ENCODE assay signal across 8 cellular contexts in the genomic region with DNA sequence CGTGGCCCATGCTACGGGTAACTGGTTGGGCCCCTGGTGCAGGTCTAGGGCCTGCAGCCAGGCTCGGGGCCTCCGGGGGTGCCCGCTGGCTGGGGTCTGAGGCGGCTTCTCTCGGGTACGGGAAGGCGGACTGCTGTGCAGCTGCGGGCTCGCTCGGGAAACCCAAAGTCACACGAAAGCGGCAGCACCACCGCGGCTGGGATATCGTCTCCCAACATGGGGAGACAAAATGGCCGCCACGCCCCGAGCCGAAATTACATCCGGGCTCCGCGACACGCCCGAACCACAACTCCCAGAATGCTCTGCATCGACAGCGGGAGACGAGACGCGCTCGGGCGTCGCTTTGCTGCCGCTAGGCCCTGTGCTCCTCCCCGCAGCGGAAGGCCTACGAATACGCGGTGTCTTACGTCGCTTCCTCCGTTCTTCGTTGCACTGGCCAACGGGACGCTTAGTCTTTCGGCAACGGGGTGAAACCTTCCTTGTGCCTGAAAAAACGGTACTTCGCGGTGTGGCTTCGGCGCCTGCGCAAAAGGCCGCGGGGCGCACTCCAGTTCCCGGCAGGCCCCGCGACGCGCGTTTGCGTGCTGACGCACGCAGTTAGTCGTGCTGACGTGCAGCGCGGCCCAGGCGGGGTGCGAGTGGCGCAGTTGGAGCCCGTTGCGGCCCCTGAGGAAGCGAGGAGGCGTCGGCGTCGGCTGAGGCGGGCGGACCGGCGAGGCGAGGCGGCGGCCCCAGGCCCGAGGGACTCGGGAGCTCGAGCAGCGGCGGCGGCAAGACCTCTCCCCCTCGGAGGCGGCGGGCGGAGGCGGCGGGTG. TPM values are rescaled to one million over a fixed set of nuclear protein-coding genes. Genes with fewer than 3 reads are reported as not detected.
A peak's percentile ranks its signal among the peaks of the same experiment; 100 is the strongest.
DNase-seq lines count a peak whose midpoint lies in the region; ATAC-seq and TF ChIP-seq lines count a peak whose summit lies in the region.

Gene SRRM2 (plus strand): TSS at position 604 of the 815 bp plus-strand sequence. CDS start 3,727 bp downstream, outside the sequence.

- ATAC-seq in GM21619 (IDR thresholded peaks at IDR 0.05; ENCODE audit: unreplicated experiment): peak; percentile 81

- peak within 1 kb of the TSS; percentile 57 for H3K4me3 ChIP-seq in epithelial cell of esophagus (ENCODE audit: low read length)
- H3K4me3 ChIP-seq in mononuclear cell (ENCODE audit: low read length): peak within 1 kb of the TSS; percentile 76

- H3K9me3 ChIP-seq in mononuclear cell (ENCODE audit: low read depth, low read length): no peaks in the 10 kb centered on the region

- H3K4me1 ChIP-seq in mononuclear cell (ENCODE audit: insufficient read depth, low read length): peaks cover 47% of the 10 kb centered on the region

- TF ChIP-seq CTCF in epithelial cell of esophagus (IDR thresholded peaks at IDR 0.05; ENCODE audit: insufficient read depth, low read depth, low read length, missing control alignments): no peak

- no peak for TF ChIP-seq RAD21 in Ishikawa (IDR thresholded peaks at IDR 0.05; ENCODE audit: low read depth)

- no peak; the same call in 1 of the 2 replicates for TF ChIP-seq EP300 in Ishikawa (IDR thresholded peaks at IDR 0.05; ENCODE audit: borderline replicate concordance)

- DNase-seq in DMS153 treated with DMSO at 0.1 percent for 48 hours (lab: John Stamatoyannopoulos, UW; ENCODE audit: unreplicated experiment) (peak; percentile 95), OCI-M2 (lab: John Stamatoyannopoulos, UW; ENCODE audit: unreplicated experiment) (peak; percentile 77), activated T-cell treated with anti-CD3 and anti-CD28 coated beads for 4 hours (peak; percentile 88), epithelial cell of esophagus (ENCODE audit: low read depth) (peak; percentile 96)
- DNase-seq in stimulated activated CD8-positive, alpha-beta memory T cell treated with anti-CD3 and anti-CD28 coated beads, Interleukin-2, amount 100 ng/mL, for 48 hours (ENCODE audit: low read depth in 2 of 2): peak; percentile 91 to 93

- no peaks in the 10 kb centered on the region for H3K27me3 ChIP-seq in mononuclear cell (ENCODE audit: insufficient read depth, low read length)

TF ChIP-seq in Ishikawa, 13 proteins besides CTCF, POLR2A, EP300 and RAD21:
- no peak for TF ChIP-seq TCF12 (IDR thresholded peaks at IDR 0.05; ENCODE audit: low read depth)
- peak; percentile 61; the same call in 1 of the 2 replicates for TF ChIP-seq EGR1 (IDR thresholded peaks at IDR 0.05)
- TF ChIP-seq ZBTB7A (IDR thresholded peaks at IDR 0.05; ENCODE audit: low read depth): 0 out of 2 replicates have a peak, but pooled peaks have one; percentile 18
- peak; percentile 63; the same call in 1 of the 2 replicates for TF ChIP-seq TAF1 (IDR thresholded peaks at IDR 0.05; ENCODE audit: low read depth)
- peak; percentile 36; the same call in 1 of the 2 replicates for TF ChIP-seq TEAD4 (IDR thresholded peaks at IDR 0.05)
- TF ChIP-seq CEBPB (IDR thresholded peaks at IDR 0.05): no peak
- TF ChIP-seq YY1 (IDR thresholded peaks at IDR 0.05; ENCODE audit: low read depth): peak; percentile 96
- peak; percentile 97 for TF ChIP-seq MAX (IDR thresholded peaks at IDR 0.05)
- TF ChIP-seq NFIC (IDR thresholded peaks at IDR 0.05): 0 out of 2 replicates have a peak, but pooled peaks have one; percentile 45
- peak; percentile 88 for TF ChIP-seq CREB1 (IDR thresholded peaks at IDR 0.05; ENCODE audit: low read depth)
- no peak for TF ChIP-seq REST (IDR thresholded peaks at IDR 0.05; ENCODE audit: low read depth)
- TF ChIP-seq, protein P1, sequence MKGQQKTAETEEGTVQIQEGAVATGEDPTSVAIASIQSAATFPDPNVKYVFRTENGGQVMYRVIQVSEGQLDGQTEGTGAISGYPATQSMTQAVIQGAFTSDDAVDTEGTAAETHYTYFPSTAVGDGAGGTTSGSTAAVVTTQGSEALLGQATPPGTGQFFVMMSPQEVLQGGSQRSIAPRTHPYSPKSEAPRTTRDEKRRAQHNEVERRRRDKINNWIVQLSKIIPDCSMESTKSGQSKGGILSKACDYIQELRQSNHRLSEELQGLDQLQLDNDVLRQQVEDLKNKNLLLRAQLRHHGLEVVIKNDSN (IDR thresholded peaks at IDR 0.05): no peak; the same call in 1 of the 2 replicates
- no peak for TF ChIP-seq FOXM1 (IDR thresholded peaks at IDR 0.05; ENCODE audit: borderline replicate concordance, low read depth)

RNA-seq across cellular contexts. Expression of gene SRRM2, which starts in this region (rescaled TPM):
- 195 TPM for total RNA-seq in mononuclear cell

Comparison
In these comparisons a context has a peak if more than half of its experiments do, and no peak if none do; other contexts are left out.
1. Peak in every context shown above with its lines: DNase-seq, ATAC-seq and H3K4me3 ChIP-seq.